ENCODE assay signal across 28 cellular contexts in the genomic region with DNA sequence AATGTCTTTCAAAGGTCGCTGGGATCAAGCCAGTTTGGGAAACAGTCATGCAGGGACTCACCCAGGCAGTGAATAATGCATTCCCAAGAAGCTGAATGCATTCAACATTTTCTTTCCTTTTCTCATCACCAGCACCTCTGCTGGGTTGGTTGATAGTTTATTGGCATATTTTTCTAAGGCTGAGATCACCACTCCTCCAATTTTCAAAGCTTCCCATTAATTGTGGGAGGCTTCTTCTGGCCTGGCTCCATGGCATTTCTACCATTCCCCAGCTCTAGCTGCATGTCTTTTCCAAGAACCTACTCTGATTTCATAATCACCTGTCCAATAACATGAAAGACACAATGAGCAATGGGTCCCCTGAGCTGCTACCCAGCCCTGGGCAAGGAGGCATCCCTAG. TPM values are rescaled to one million over a fixed set of nuclear protein-coding genes. Genes with fewer than 3 reads are reported as not detected.
A peak's percentile ranks its signal among the peaks of the same experiment; 100 is the strongest.
DNase-seq lines count a peak whose midpoint lies in the region; ATAC-seq, FAIRE-seq and TF ChIP-seq lines count a peak whose summit lies in the region.
"Had no signal": no experiment of that assay in that cellular context is flagged by ENCODE, and none has a peak within 500 bp of the region (broad histone marks: within the 10 kb centered on the region; RNA-seq: fewer than 3 reads in every experiment).

No MANE protein-coding gene starts in this region.

- no peaks in the 10 kb centered on the region for H3K27me3 ChIP-seq in hepatocyte
- no peaks in the 10 kb centered on the region for H3K27me3 ChIP-seq in effector memory CD4-positive, alpha-beta T cell (replicated peaks; ENCODE audit: control insufficient read depth, insufficient read depth, low read length, poor library complexity, severe bottlenecking)
- H3K27me3 ChIP-seq: upper lobe of left lung had no signal

- H3K4me1 ChIP-seq in kidney (ENCODE audit: control insufficient read depth in 1 of 2, insufficient read depth in 1 of 2, low read depth in 1 of 2, low read length in 2 of 2), result no peaks in the 10 kb centered on the region
- H3K4me1 ChIP-seq in hepatocyte (ENCODE audit: insufficient read depth), result no peaks in the 10 kb centered on the region
- no peaks in the 10 kb centered on the region for H3K4me1 ChIP-seq in effector memory CD4-positive, alpha-beta T cell (ENCODE audit: control insufficient read depth, insufficient read depth, low read length, poor library complexity, severe bottlenecking)
- H3K4me1 ChIP-seq: A549, esophagus squamous epithelium, heart left ventricle, upper lobe of left lung had no signal

- FAIRE-seq in kidney (lab: Jason Lieb, UNC), result no peak
- FAIRE-seq: GM12892 had no signal

- H3K36me3 ChIP-seq in kidney (ENCODE audit: control insufficient read depth in 1 of 2, insufficient read depth in 2 of 2, low read length in 2 of 2) (no peaks in the 10 kb centered on the region), hepatocyte (replicated peaks; ENCODE audit: insufficient read depth, low read depth) (no peaks in the 10 kb centered on the region)
- H3K36me3 ChIP-seq in effector memory CD4-positive, alpha-beta T cell (ENCODE audit: control insufficient read depth, insufficient read depth, low read length), result no peaks in the 10 kb centered on the region
- H3K36me3 ChIP-seq: esophagus squamous epithelium, heart left ventricle, upper lobe of left lung had no signal

- H4K20me1 ChIP-seq in hepatocyte (ENCODE audit: insufficient read depth, poor library complexity, severe bottlenecking), result no peaks in the 10 kb centered on the region

- 67% methylated on average over 1 of the region's 1 CpG for WGBS in hepatocyte (ENCODE audit: low lambda C conversion rate, missing lambda C conversion rate)

- ATAC-seq in Right ventricle myocardium inferior, result no peak
- ATAC-seq: A549, heart left ventricle, mucosa of descending colon had no signal

- in situ Hi-C loops in astrocyte of the cerebellum (cut with HindIII; ENCODE audit: low sequenced_read_pairs), result no loop called here

- H3K36me3 Mint-ChIP-seq in HFFc6 (ENCODE audit: low read depth), result peaks cover 9% of the 10 kb centered on the region
- H3K36me3 Mint-ChIP-seq: activated naive CD4-positive, alpha-beta T cell treated with anti-CD3 and anti-CD28 coated beads, Interleukin-2, amount 10 ng/mL, durations not matched to agents 7 days and 5 days had no signal

- H3K9ac ChIP-seq in kidney (ENCODE audit: low read length in 2 of 2), result no peak overlapping the region

- TF ChIP-seq CTCF in AG10803 (conservative IDR thresholded peaks at IDR 0.05; ENCODE audit: low read length) (no peak), HFFc6 (IDR thresholded peaks at IDR 0.05) (no peak), astrocyte of the cerebellum (IDR thresholded peaks at IDR 0.05; ENCODE audit: low read depth, low read length, missing control alignments) (no peak), kidney (IDR thresholded peaks at IDR 0.05; ENCODE audit: borderline replicate concordance, extremely low read depth, insufficient read depth) (no peak), hepatocyte (IDR thresholded peaks at IDR 0.05; ENCODE audit: poor library complexity) (no peak)

- 0 out of 2 replicates have a peak overlapping the region, but pooled peaks have one; percentile 3 for H3K4me3 Mint-ChIP-seq in HFFc6
- H3K4me3 Mint-ChIP-seq: activated naive CD4-positive, alpha-beta T cell treated with anti-CD3 and anti-CD28 coated beads, Interleukin-2, amount 10 ng/mL, durations not matched to agents 7 days and 5 days; neural crest cell had no signal

- H3K27ac ChIP-seq in kidney (ENCODE audit: low read depth in 2 of 2, low read length in 2 of 2) (no peak overlapping the region), hepatocyte (no peak overlapping the region)
- no peak overlapping the region for H3K27ac ChIP-seq in effector memory CD4-positive, alpha-beta T cell (ENCODE audit: insufficient read depth, low read length, poor library complexity, severe bottlenecking)
- H3K27ac ChIP-seq: A549, esophagus squamous epithelium, heart left ventricle, upper lobe of left lung had no signal

- DNase-seq in AG10803 (ENCODE audit: low read depth) (peak; percentile 64), HFFc6 (peak; percentile 83), astrocyte of the cerebellum (ENCODE audit: low read depth) (peak; percentile 18), kidney glomerular epithelial cell (lab: John Stamatoyannopoulos, UW) (peak; percentile 79), Right ventricle myocardium inferior (ENCODE audit: missing footprints) (no peak), kidney (no peak), hepatocyte (ENCODE audit: low spot score) (no peak)
- DNase-seq in effector memory CD4-positive, alpha-beta T cell, result no peak
- DNase-seq: activated naive CD4-positive, alpha-beta T cell treated with anti-CD3 and anti-CD28 coated beads, Interleukin-2, amount 10 ng/mL, durations not matched to agents 7 days and 5 days; activated T-cell treated with anti-CD3 and anti-CD28 coated beads, Interleukin-2, amount 50 U/mL, for 48 hours; aorta; effector CD4-positive, alpha-beta T cell; esophagus squamous epithelium; GF-D8; H7; heart left ventricle; Kasumi-1; mucosa of descending colon; NCI-H1417; NCI-H524; stimulated activated CD4-positive, alpha-beta T cell treated with anti-CD3 and anti-CD28 coated beads, Interleukin-4, amount 100 ng/mL, for 4 hours; upper lobe of left lung had no signal

- H3K79me2 ChIP-seq in hepatocyte, result no peaks in the 10 kb centered on the region

- intact Hi-C loops in Right ventricle myocardium inferior (cut with DNase I) (no loop called here), kidney (cut with DNase I) (no loop called here)

- no peaks in the 10 kb centered on the region for H3K9me2 ChIP-seq in hepatocyte (replicated peaks; ENCODE audit: insufficient read depth)

- peak overlapping the region; percentile 83 for H3K27ac Mint-ChIP-seq in HFFc6
- H3K27ac Mint-ChIP-seq: activated naive CD4-positive, alpha-beta T cell treated with anti-CD3 and anti-CD28 coated beads, Interleukin-2, amount 10 ng/mL, durations not matched to agents 7 days and 5 days; progenitor cell of endocrine pancreas had no signal

- H3K4me3 ChIP-seq in AG10803 (ENCODE audit: low read length) (no peak overlapping the region), astrocyte of the cerebellum (ENCODE audit: low read depth, low read length) (no peak overlapping the region), kidney (ENCODE audit: low read length in 2 of 2) (no peak overlapping the region), hepatocyte (no peak overlapping the region)
- H3K4me3 ChIP-seq in effector memory CD4-positive, alpha-beta T cell (ENCODE audit: insufficient read depth, low read depth, low read length, poor library complexity, severe bottlenecking), result no peak overlapping the region
- H3K4me3 ChIP-seq: A549, esophagus squamous epithelium, heart left ventricle, mucosa of descending colon, smooth muscle cell, upper lobe of left lung had no signal

- H3K9me3 ChIP-seq in kidney (ENCODE audit: control insufficient read depth in 1 of 2, low read length in 2 of 2), result no peaks in the 10 kb centered on the region
- no peaks in the 10 kb centered on the region for H3K9me3 ChIP-seq in hepatocyte (ENCODE audit: low read depth)
- H3K9me3 ChIP-seq in effector memory CD4-positive, alpha-beta T cell (ENCODE audit: control insufficient read depth, low read length), result no peaks in the 10 kb centered on the region
- H3K9me3 ChIP-seq: A549 had no signal

- H3K27me3 Mint-ChIP-seq in HFFc6 (ENCODE audit: insufficient read depth), result no peaks in the 10 kb centered on the region
- H3K27me3 Mint-ChIP-seq: activated naive CD4-positive, alpha-beta T cell treated with anti-CD3 and anti-CD28 coated beads, Interleukin-2, amount 10 ng/mL, durations not matched to agents 7 days and 5 days; progenitor cell of endocrine pancreas had no signal

- peaks cover 16% of the 10 kb centered on the region for H3K9me3 Mint-ChIP-seq in HFFc6
- H3K9me3 Mint-ChIP-seq: activated naive CD4-positive, alpha-beta T cell treated with anti-CD3 and anti-CD28 coated beads, Interleukin-2, amount 10 ng/mL, durations not matched to agents 7 days and 5 days had no signal

- no peak overlapping the region for H2AFZ ChIP-seq in hepatocyte

- H3K4me1 Mint-ChIP-seq in HFFc6 (ENCODE audit: low read depth), result peaks cover 38% of the 10 kb centered on the region
- H3K4me1 Mint-ChIP-seq: activated naive CD4-positive, alpha-beta T cell treated with anti-CD3 and anti-CD28 coated beads, Interleukin-2, amount 10 ng/mL, durations not matched to agents 7 days and 5 days; neural crest cell had no signal

- H3K4me2 ChIP-seq in hepatocyte, result no peak overlapping the region
- H3K4me2 ChIP-seq: A549, smooth muscle cell had no signal

RNA-seq across cellular contexts. Expression of gene CHRDL1, which starts 35.8 kb away (rescaled TPM):
- total RNA-seq in HFFc6 (2021; fragmentation: NEBNext Ultra II Directional; extraction: Animal tissue kit (Norgen Biotek cat#: 25700)), result 1 to 10 TPM in 4 of 6 experiments, under 1 TPM in 2; 0.47 to 3.0 (median 2.3) TPM
- total RNA-seq in Right ventricle myocardium inferior (3.2 TPM), kidney (8.7 TPM), hepatocyte (1.6 and 2.1 TPM in 2 replicates)
- polyA plus RNA-seq in kidney (ENCODE audit: insufficient read depth, low read depth, low replicate concordance) (18.3 TPM), hepatocyte (0.56 and 0.82 TPM in 2 replicates)
- total RNA-seq: activated CD8-positive, alpha-beta memory T cell treated with anti-CD3 and anti-CD28 coated beads for 36 hours; smooth muscle cell had no signal
- polyA plus RNA-seq: A549, smooth muscle cell had no signal

Comparison
In these comparisons a context has a peak if more than half of its experiments do, and no peak if none do; other contexts are left out.
1. DNase-seq: peak in AG10803 (single experiment), HFFc6 (single experiment), astrocyte of the cerebellum (single experiment) and kidney glomerular epithelial cell (single experiment); none in Right ventricle myocardium inferior (single experiment), kidney (single experiment), hepatocyte (single experiment) and effector memory CD4-positive, alpha-beta T cell (0 of 3).